16 cellular contexts compared by ENCODE assay signal in genomic region chr7:6623589-6624245, GRCh38. TPM values are rescaled to one million over a fixed set of nuclear protein-coding genes. Genes with fewer than 3 reads are reported as not detected.
A peak's percentile ranks its signal among the peaks of the same experiment; 100 is the strongest.
DNase-seq lines count a peak whose midpoint lies in the region; ATAC-seq, FAIRE-seq and TF ChIP-seq lines count a peak whose summit lies in the region.
"Had no signal": no experiment of that assay in that cellular context is flagged by ENCODE, and none has a peak within 500 bp of the region (broad histone marks: within the 10 kb centered on the region; RNA-seq: fewer than 3 reads in every experiment).

No MANE protein-coding gene starts in this region.

- H3K4me3 Mint-ChIP-seq in activated naive CD8-positive, alpha-beta T cell treated with anti-CD3 and anti-CD28 coated beads, Interleukin-2, amount 10 ng/mL, durations not matched to agents 7 days and 5 days: peak overlapping the region; percentile 84

- peaks cover 22% of the 10 kb centered on the region for H3K4me1 ChIP-seq in OCI-LY1 (ENCODE audit: insufficient read depth, low read length, severe bottlenecking)
- no peaks in the 10 kb centered on the region for H3K4me1 ChIP-seq in A673 (ENCODE audit: insufficient read depth, low read length, poor library complexity, severe bottlenecking)
- no peaks in the 10 kb centered on the region for H3K4me1 ChIP-seq in psoas muscle
- H3K4me1 ChIP-seq: adrenal gland, HAP-1 had no signal

- no peak for TF ChIP-seq CTCF in OCI-LY1 (IDR thresholded peaks at IDR 0.05; ENCODE audit: low read length)
- no peak for TF ChIP-seq CTCF in A673 (conservative IDR thresholded peaks at IDR 0.05; ENCODE audit: low read depth, low read length)
- TF ChIP-seq CTCF in psoas muscle (IDR thresholded peaks at IDR 0.05): no peak

- peaks cover 40% of the 10 kb centered on the region for H3K4me1 Mint-ChIP-seq in activated naive CD8-positive, alpha-beta T cell treated with anti-CD3 and anti-CD28 coated beads, Interleukin-2, amount 10 ng/mL, durations not matched to agents 7 days and 5 days

- 77 to 85% (median 79%) methylated on average over 15 of the region's 15 CpGs for WGBS in psoas muscle, 3 donors

- peak overlapping the region; percentile 93 for H3K27ac Mint-ChIP-seq in activated naive CD8-positive, alpha-beta T cell treated with anti-CD3 and anti-CD28 coated beads, Interleukin-2, amount 10 ng/mL, durations not matched to agents 7 days and 5 days

- no peaks in the 10 kb centered on the region for H3K27me3 Mint-ChIP-seq in activated naive CD8-positive, alpha-beta T cell treated with anti-CD3 and anti-CD28 coated beads, Interleukin-2, amount 10 ng/mL, durations not matched to agents 7 days and 5 days

- H3K9me3 ChIP-seq in OCI-LY1 (ENCODE audit: low read length): no peaks in the 10 kb centered on the region
- H3K9me3 ChIP-seq in A673 (ENCODE audit: low read depth, low read length, poor library complexity, severe bottlenecking): no peaks in the 10 kb centered on the region
- H3K9me3 ChIP-seq in psoas muscle: no peaks in the 10 kb centered on the region
- H3K9me3 ChIP-seq: adrenal gland, HAP-1, upper lobe of left lung had no signal

- POLR2A ChIA-PET in activated naive CD8-positive, alpha-beta T cell treated with anti-CD3 and anti-CD28 coated beads, Interleukin-2, amount 10 ng/mL, durations not matched to agents 7 days and 5 days (lab: Charles Lee): interaction anchor here (1.1 kb wide), 1 partner anchor 34 kb away, joined by 3 read pairs; the partner anchor contains the start of gene INTS15
- POLR2A ChIA-PET in A673 (lab: Charles Lee; ENCODE audit: low non-redundant PET): no interaction called here

- H3K9ac ChIP-seq in OCI-LY1 (ENCODE audit: low read length): peak overlapping the region; percentile 19; the same call in 1 of the 2 replicates

- intact Hi-C loops in A673 (cut with micrococcal nuclease; ENCODE audit: unreplicated experiment): no loop called here
- intact Hi-C loops in psoas muscle (cut with DNase I): no loop called here

- CTCF ChIA-PET in A673 (lab: Charles Lee): interaction anchor here (0.6 kb wide), 1 partner anchor 11 kb away, joined by 3 read pairs; no protein-coding TSS in a partner anchor

- no peaks in the 10 kb centered on the region for H3K79me2 ChIP-seq in OCI-LY1 (ENCODE audit: insufficient read depth, low read length)

- no peaks in the 10 kb centered on the region for H3F3A ChIP-seq in OCI-LY1 (ENCODE audit: insufficient read depth, low read length)

- H3K4me2 ChIP-seq in OCI-LY1 (ENCODE audit: low read length): peak overlapping the region; percentile 27; the same call in 1 of the 2 replicates

- H3K36me3 ChIP-seq in OCI-LY1 (ENCODE audit: insufficient read depth, low read length) (no peaks in the 10 kb centered on the region), A673 (ENCODE audit: insufficient read depth, low read length, poor library complexity, severe bottlenecking) (no peaks in the 10 kb centered on the region), psoas muscle (ENCODE audit: insufficient read depth in 1 of 2, low read depth in 1 of 2) (peaks cover 0 to 21% of the 10 kb centered on the region in 2 donors)

- peak; percentile 73 for ATAC-seq in activated naive CD8-positive, alpha-beta T cell treated with anti-CD3 and anti-CD28 coated beads, Interleukin-2, amount 10 ng/mL, durations not matched to agents 7 days and 5 days (ENCODE audit: low read depth)
- no peak for ATAC-seq in psoas muscle
- ATAC-seq: sciatic nerve had no signal

- peak; percentile 65 for FAIRE-seq in urothelium cell line (lab: Jason Lieb, UNC)
- FAIRE-seq: G401.6 had no signal

- H3K4me3 ChIP-seq in OCI-LY1 (ENCODE audit: low read depth, low read length, poor library complexity, severe bottlenecking) (no peak overlapping the region), A673 (ENCODE audit: low read depth, low read length, poor library complexity, severe bottlenecking) (no peak overlapping the region), psoas muscle (no peak overlapping the region)
- H3K4me3 ChIP-seq: adrenal gland, HAP-1, upper lobe of left lung had no signal

- H3K27ac ChIP-seq in OCI-LY1 (ENCODE audit: low read depth, low read length, poor library complexity, severe bottlenecking) (no peak overlapping the region), A673 (ENCODE audit: low read depth, low read length, poor library complexity, severe bottlenecking) (no peak overlapping the region), psoas muscle (no peak overlapping the region)
- H3K27ac ChIP-seq: adrenal gland, upper lobe of left lung, VCaP had no signal

- no peaks in the 10 kb centered on the region for H3K9me2 ChIP-seq in OCI-LY1 (ENCODE audit: low read depth, low read length)

- DNase-seq in activated gamma-delta T cell treated with Interleukin-2 at 50 U/mL for 16 hours (peak; percentile 39), activated gamma-delta T cell (lab: John Stamatoyannopoulos, UW) (no peak), urothelium cell line (ENCODE audit: low spot score) (no peak), A673 (ENCODE audit: low spot score) (no peak), hepatic stellate cell (ENCODE audit: low spot score) (no peak), psoas muscle (no peak)
- peak; percentile 50 for DNase-seq in activated naive CD8-positive, alpha-beta T cell treated with anti-CD3 and anti-CD28 coated beads, Interleukin-2, amount 10 ng/mL, durations not matched to agents 7 days and 5 days
- DNase-seq: adrenal gland, islet precursor cell, KBM-7, upper lobe of left lung had no signal

- BruUV-seq in A673 (replicated peaks; lab: Mats Ljungman, UMichigan): no TSS peak

- no peaks in the 10 kb centered on the region for H3K9me3 Mint-ChIP-seq in activated naive CD8-positive, alpha-beta T cell treated with anti-CD3 and anti-CD28 coated beads, Interleukin-2, amount 10 ng/mL, durations not matched to agents 7 days and 5 days

- H4K20me1 ChIP-seq in OCI-LY1 (ENCODE audit: insufficient read depth, low read length): no peaks in the 10 kb centered on the region

- 0 out of 2 replicates have a peak overlapping the region, but pooled peaks have one; percentile 46 for H2AFZ ChIP-seq in OCI-LY1 (ENCODE audit: low read length)

- H3K36me3 Mint-ChIP-seq in activated naive CD8-positive, alpha-beta T cell treated with anti-CD3 and anti-CD28 coated beads, Interleukin-2, amount 10 ng/mL, durations not matched to agents 7 days and 5 days: no peaks in the 10 kb centered on the region

- H3K27me3 ChIP-seq in OCI-LY1 (ENCODE audit: insufficient read depth, low read length) (no peaks in the 10 kb centered on the region; the same call in 1 of the 2 replicates), A673 (replicated peaks; ENCODE audit: insufficient read depth, low read depth, low read length, poor library complexity) (no peaks in the 10 kb centered on the region), psoas muscle (ENCODE audit: insufficient read depth in 3 of 3, low read length in 2 of 3) (no peaks in the 10 kb centered on the region)
- H3K27me3 ChIP-seq: adrenal gland, upper lobe of left lung had no signal

RNA-seq across cellular contexts. Expression of gene ZNF853, which starts 8.3 kb away (rescaled TPM):
- total RNA-seq in activated naive CD8-positive, alpha-beta T cell treated with anti-CD3 and anti-CD28 coated beads, Interleukin-2, amount 10 ng/mL, durations not matched to agents 7 days and 5 days: 1 to 10 TPM; 4.7 to 4.9 TPM
- 3.4 and 6.4 TPM in 2 replicates for total RNA-seq in A673 (2021)
- 10 to 100 TPM in 3 of 4 donors, 1 to 10 TPM in 1; 7.0 to 10.5 (median 10.4) TPM for total RNA-seq in psoas muscle
- polyA plus RNA-seq in psoas muscle: 1 to 10 TPM; 4.4 to 7.8 (median 6.7) TPM

RNA-seq across cellular contexts. Expression of gene ZNF316, which starts 13.4 kb away (rescaled TPM):
- total RNA-seq in activated naive CD8-positive, alpha-beta T cell treated with anti-CD3 and anti-CD28 coated beads, Interleukin-2, amount 10 ng/mL, durations not matched to agents 7 days and 5 days: 10 to 100 TPM; 42.6 to 43.7 TPM
- total RNA-seq in A673 (2021) (29.1 and 32.1 TPM in 2 replicates), psoas muscle (10 to 100 TPM; 13.9 to 21.7 (median 19.2) TPM)
- 10 to 100 TPM in 2 of 3 donors, 1 to 10 TPM in 1; 9.4 to 17.8 (median 12.7) TPM for polyA plus RNA-seq in psoas muscle

RNA-seq across cellular contexts. Expression of gene INTS15, which starts 33.9 kb away (rescaled TPM):
- 10 to 100 TPM; 42.8 to 47.3 TPM for total RNA-seq in activated naive CD8-positive, alpha-beta T cell treated with anti-CD3 and anti-CD28 coated beads, Interleukin-2, amount 10 ng/mL, durations not matched to agents 7 days and 5 days
- 39.7 and 43.4 TPM in 2 replicates for total RNA-seq in A673 (2021)
- 10 to 100 TPM; 14.1 to 26.3 (median 21.3) TPM for total RNA-seq in psoas muscle
- polyA plus RNA-seq in psoas muscle: 10 to 100 TPM; 20.3 to 46.0 (median 25.6) TPM

RNA-seq across cellular contexts. Expression of gene ZDHHC4, which starts 46.5 kb away (rescaled TPM):
- 10 to 100 TPM; 38.2 to 44.6 TPM for total RNA-seq in activated naive CD8-positive, alpha-beta T cell treated with anti-CD3 and anti-CD28 coated beads, Interleukin-2, amount 10 ng/mL, durations not matched to agents 7 days and 5 days
- total RNA-seq in A673 (2021): 72.4 and 79.2 TPM in 2 replicates
- total RNA-seq in psoas muscle: 10 to 100 TPM; 46.7 to 60.1 (median 56.1) TPM
- 100 to 1,000 TPM in 1 of 3 donors, 10 to 100 TPM in 2; 60.0 to 112 (median 78.1) TPM for polyA plus RNA-seq in psoas muscle

Comparison
In these comparisons a context has a peak if more than half of its experiments do, and no peak if none do; other contexts are left out.
1. DNase-seq: peak in activated gamma-delta T cell treated with Interleukin-2 at 50 U/mL for 16 hours (single experiment) and activated naive CD8-positive, alpha-beta T cell treated with anti-CD3 and anti-CD28 coated beads, Interleukin-2, amount 10 ng/mL, durations not matched to agents 7 days and 5 days (single experiment); none in activated gamma-delta T cell (single experiment), urothelium cell line (single experiment), A673 (single experiment), hepatic stellate cell (single experiment) and psoas muscle (0 of 2).